In genomic region chr14:38605193-38606114, GRCh38 we compare ENCODE assay signal across 20 cellular contexts.
DNase-seq lines count a peak whose midpoint lies in the region; ATAC-seq, FAIRE-seq and TF ChIP-seq lines count a peak whose summit lies in the region.
"Had no signal": no experiment of that assay in that cellular context is flagged by ENCODE, and none has a peak within 500 bp of the region (broad histone marks: within the 10 kb centered on the region; RNA-seq: fewer than 3 reads in every experiment).

No MANE protein-coding gene starts in this region.

- H2AFZ ChIP-seq in HCT116 (ENCODE audit: low read depth, low read length, poor library complexity, severe bottlenecking): no peak overlapping the region

- POLR2A ChIA-PET in AG04450 (lab: Yijun Ruan, JAX) (no interaction called here), HCT116 (lab: Charles Lee) (no interaction called here)

- no peak for ATAC-seq in HCT116
- no peak for ATAC-seq in GM21825 (IDR thresholded peaks at IDR 0.05; ENCODE audit: unreplicated experiment)
- ATAC-seq: activated CD4-positive, alpha-beta T cell treated with anti-CD3 and anti-CD28 coated beads for 36 hours; Panc1; stimulated activated naive B cell treated with anti-CD40 and anti-IgM and Interleukin-4, amounts not matched to agents 10 μg/mL and 1 μg/mL and 100 μg/mL, for 72 hours had no signal

- H3K27ac ChIP-seq in AG04450 (ENCODE audit: low read depth, low read length) (no peak overlapping the region), HCT116 (ENCODE audit: low read depth, low read length) (no peak overlapping the region)

- in situ Hi-C loops in SK-MEL-5 (cut with HindIII; ENCODE audit: low pct_unique_long_range_greater_than_20kb, low sequenced_read_pairs): no loop called here

- H3K27ac Mint-ChIP-seq in glutamatergic neuron (ENCODE audit: unreplicated experiment): no peak overlapping the region
- H3K27ac Mint-ChIP-seq: activated CD4-positive, alpha-beta T cell treated with anti-CD3 and anti-CD28 coated beads for 36 hours; B cell; IgD-negative memory B cell; memory B cell; stimulated activated naive B cell treated with anti-CD40 and anti-IgM and Interleukin-4, amounts not matched to agents 10 μg/mL and 1 μg/mL and 100 μg/mL, for 72 hours had no signal

- H3K27me3 ChIP-seq in AG04450 (ENCODE audit: control insufficient read depth, insufficient read depth, low read length): no peaks in the 10 kb centered on the region
- no peaks in the 10 kb centered on the region for H3K27me3 ChIP-seq in HCT116 (ENCODE audit: insufficient read depth, low read length)

- CTCF ChIA-PET in AG04450 (lab: Charles Lee) (interaction anchor here (0.7 to 1.5 kb wide), 4 partner anchors 262 to 702 kb away, joined by 3 to 4 read pairs (median 3); no protein-coding TSS in a partner anchor), HCT116 (lab: Charles Lee) (interaction anchor here (1.0 to 2.6 kb wide), 3 partner anchors 262 to 702 kb away, joined by 3 to 15 read pairs (median 5); no protein-coding TSS in a partner anchor)

- RAD21 ChIA-PET in HCT116 (lab: Charles Lee; ENCODE audit: low non-redundant PET in 1 of 2, low total read pairs in 2 of 2, uncharacterized antibody in 2 of 2, unreplicated experiment in 2 of 2): no interaction called here

- 0 out of 2 replicates have a peak, but pooled peaks have one; percentile 1 for TF ChIP-seq CTCF in AG04450 (IDR thresholded peaks at IDR 0.05; ENCODE audit: low read depth, low read length)
- peak in 2 of 3 experiments; percentile 17 to 46; a peak in 3 of 6 replicates for TF ChIP-seq CTCF in HCT116 (IDR thresholded peaks at IDR 0.05 in 2 of 3, conservative IDR thresholded peaks at IDR 0.05 in 1 of 3; ENCODE audit: borderline replicate concordance in 1 of 3, insufficient read depth in 1 of 3, low read depth in 2 of 3, low read length in 2 of 3)
- TF ChIP-seq CTCF in glutamatergic neuron (IDR thresholded peaks at IDR 0.05; ENCODE audit: partially characterized antibody, unreplicated experiment): peak; percentile 62

- no peak overlapping the region for H3K4me2 ChIP-seq in HCT116 (ENCODE audit: low read length)

- no peaks in the 10 kb centered on the region for H3K36me3 Mint-ChIP-seq in glutamatergic neuron (ENCODE audit: unreplicated experiment)
- H3K36me3 Mint-ChIP-seq: IgD-negative memory B cell; memory B cell; stimulated activated naive B cell treated with anti-CD40 and anti-IgM and Interleukin-4, amounts not matched to agents 10 μg/mL and 1 μg/mL and 100 μg/mL, for 72 hours had no signal

- H3K9me3 ChIP-seq in AG04450 (ENCODE audit: control insufficient read depth, insufficient read depth, low read length): no peaks in the 10 kb centered on the region
- no peaks in the 10 kb centered on the region for H3K9me3 ChIP-seq in HCT116 (ENCODE audit: control insufficient read depth in 1 of 2, insufficient read depth in 1 of 2, low read depth in 1 of 2, low read length in 2 of 2)

- peak; percentile 24; the same call in 1 of the 2 replicates for TF ChIP-seq RAD21 in HCT116 (IDR thresholded peaks at IDR 0.05; ENCODE audit: low read depth)

- no peak overlapping the region for H3K9ac ChIP-seq in HCT116 (ENCODE audit: low read length)

- H3K36me3 ChIP-seq in HCT116 (ENCODE audit: control insufficient read depth in 1 of 2, insufficient read depth in 2 of 2, low read length in 2 of 2): no peaks in the 10 kb centered on the region

- TF ChIP-seq POLR2A in HCT116 (IDR thresholded peaks at IDR 0.05; ENCODE audit: borderline replicate concordance, extremely low read depth, insufficient read depth, insufficient read length): no peak

- H3K4me1 ChIP-seq in HCT116 (ENCODE audit: control insufficient read depth in 1 of 2, insufficient read depth in 2 of 2, low read length in 2 of 2): no peaks in the 10 kb centered on the region

- no peak overlapping the region for H3K4me3 Mint-ChIP-seq in glutamatergic neuron (ENCODE audit: unreplicated experiment)
- H3K4me3 Mint-ChIP-seq: activated CD4-positive, alpha-beta T cell treated with anti-CD3 and anti-CD28 coated beads for 36 hours; B cell; IgD-negative memory B cell; memory B cell; stimulated activated naive B cell treated with anti-CD40 and anti-IgM and Interleukin-4, amounts not matched to agents 10 μg/mL and 1 μg/mL and 100 μg/mL, for 72 hours had no signal

- H4K20me1 ChIP-seq in HCT116 (ENCODE audit: insufficient read depth): no peaks in the 10 kb centered on the region

- H3K79me2 ChIP-seq in HCT116 (ENCODE audit: insufficient read depth, low read length): no peaks in the 10 kb centered on the region

- no TSS peak for BruUV-seq in HCT116 (replicated peaks; lab: Mats Ljungman, UMichigan)

- H3K9me3 Mint-ChIP-seq in glutamatergic neuron (ENCODE audit: unreplicated experiment): peaks cover under 1% of the 10 kb centered on the region

- no peaks in the 10 kb centered on the region for H3K4me1 Mint-ChIP-seq in glutamatergic neuron (ENCODE audit: low read depth, unreplicated experiment)
- H3K4me1 Mint-ChIP-seq: activated CD4-positive, alpha-beta T cell treated with anti-CD3 and anti-CD28 coated beads for 36 hours; B cell; IgD-negative memory B cell; memory B cell; stimulated activated naive B cell treated with anti-CD40 and anti-IgM and Interleukin-4, amounts not matched to agents 10 μg/mL and 1 μg/mL and 100 μg/mL, for 72 hours had no signal

- intact Hi-C loops in HCT116 (cut with micrococcal nuclease): loop anchor here (2.0 to 10.0 kb wide), 3 partner anchors 262 to 701 kb away; no protein-coding TSS in a partner anchor

- DNase-seq in AG04450 (ENCODE audit: low read depth, low spot score) (no peak), HCT116 (ENCODE audit: low read depth, low spot score) (no peak), SK-MEL-5 (ENCODE audit: low read depth, low spot score) (peak; percentile 13), glutamatergic neuron (no peak), H4 (ENCODE audit: low spot score) (no peak), GM19239 (ENCODE audit: insufficient read length, low spot score) (no peak)
- DNase-seq in activated effector memory CD4-positive, alpha-beta T cell treated with Interleukin-2 at 50 U/mL for 16 hours: no peak
- DNase-seq: activated CD4-positive, alpha-beta T cell treated with anti-CD3 and anti-CD28 coated beads for 36 hours; activated naive CD4-positive, alpha-beta T cell treated with anti-CD3 and anti-CD28 coated beads, Interleukin-2, amount 50 U/mL, for 16 hours; DMS79 treated with DMSO at 0.1 percent for 48 hours; effector CD4-positive, alpha-beta T cell; NCI-H446; stimulated activated naive B cell treated with anti-CD40 and anti-IgM and Interleukin-4, amounts not matched to agents 10 μg/mL and 1 μg/mL and 100 μg/mL, for 72 hours; T-helper 1 cell had no signal

- no peak for FAIRE-seq in GM19239 (lab: Jason Lieb, UNC)
- FAIRE-seq: H54 had no signal

- no peaks in the 10 kb centered on the region for H3K9me2 ChIP-seq in HCT116 (ENCODE audit: insufficient read depth)

- H3K4me3 ChIP-seq in AG04450 (ENCODE audit: low read depth, low read length) (no peak overlapping the region), HCT116 (replicated peaks in 1 of 2; ENCODE audit: low read depth in 1 of 2, low read length in 2 of 2) (no peak overlapping the region)

- H3K27me3 Mint-ChIP-seq in glutamatergic neuron (ENCODE audit: unreplicated experiment): no peaks in the 10 kb centered on the region
- H3K27me3 Mint-ChIP-seq: activated CD4-positive, alpha-beta T cell treated with anti-CD3 and anti-CD28 coated beads for 36 hours; B cell; memory B cell; stimulated activated naive B cell treated with anti-CD40 and anti-IgM and Interleukin-4, amounts not matched to agents 10 μg/mL and 1 μg/mL and 100 μg/mL, for 72 hours had no signal

TF ChIP-seq in HCT116, 20 proteins besides CTCF, POLR2A, EP300 and RAD21 (continues in another document):
- no peak for TF ChIP-seq ZNF274 (IDR thresholded peaks at IDR 0.05; ENCODE audit: low read depth, low read length)
- no peak for TF ChIP-seq FOSL1 (IDR thresholded peaks at IDR 0.05; ENCODE audit: low read depth)
- no peak for TF ChIP-seq ATF3 (IDR thresholded peaks at IDR 0.05)
- no peak for TF ChIP-seq SP1 (IDR thresholded peaks at IDR 0.05; ENCODE audit: low read depth)
- no peak for TF ChIP-seq EGR1 (IDR thresholded peaks at IDR 0.05; ENCODE audit: low read depth)
- TF ChIP-seq TCF7L2 (IDR thresholded peaks at IDR 0.05; ENCODE audit: borderline replicate concordance, extremely low read depth, insufficient read depth, insufficient read length): no peak
- no peak for TF ChIP-seq CEBPB (IDR thresholded peaks at IDR 0.05; ENCODE audit: low read depth)
- TF ChIP-seq SIN3A (IDR thresholded peaks at IDR 0.05; ENCODE audit: low read depth): no peak
- no peak for TF ChIP-seq YY1 (IDR thresholded peaks at IDR 0.05; ENCODE audit: extremely low read depth, insufficient replicate concordance, low read depth, low read length)
- TF ChIP-seq ZFX (IDR thresholded peaks at IDR 0.05): no peak
- TF ChIP-seq CBX3 (IDR thresholded peaks at IDR 0.05; ENCODE audit: low read depth): no peak
- TF ChIP-seq ZBTB33 (IDR thresholded peaks at IDR 0.05; ENCODE audit: extremely low read depth, insufficient replicate concordance, low read length): no peak
- no peak for TF ChIP-seq JUND (IDR thresholded peaks at IDR 0.05)

Comparison
In these comparisons a context has a peak if more than half of its experiments do, and no peak if none do; other contexts are left out.
1. CTCF ChIP-seq: peak in every context shown above with its lines; median percentile 62 in glutamatergic neuron; 32 in HCT116; 1 in AG04450.